ENCODE assay signal across 8 cellular contexts in genomic region chr12:51819851-51820720, GRCh38. TPM values are rescaled to one million over a fixed set of nuclear protein-coding genes. Genes with fewer than 3 reads are reported as not detected.
A peak's percentile ranks its signal among the peaks of the same experiment; 100 is the strongest.
DNase-seq lines count a peak whose midpoint lies in the region; ATAC-seq lines count a peak whose summit lies in the region.

No MANE protein-coding gene starts in this region.

- H3K27me3 Mint-ChIP-seq in central memory CD8-positive, alpha-beta T cell, result no peaks in the 10 kb centered on the region

- peak overlapping the region; percentile 76 for H3K4me3 Mint-ChIP-seq in central memory CD8-positive, alpha-beta T cell

- H3K4me1 Mint-ChIP-seq in central memory CD8-positive, alpha-beta T cell, result peaks cover 19% of the 10 kb centered on the region

- H3K9me3 Mint-ChIP-seq in central memory CD8-positive, alpha-beta T cell, result no peaks in the 10 kb centered on the region

- peak overlapping the region; percentile 58 for H3K27ac Mint-ChIP-seq in central memory CD8-positive, alpha-beta T cell (ENCODE audit: low read depth)

- ATAC-seq in central memory CD8-positive, alpha-beta T cell (replicated peaks; ENCODE audit: extremely low read depth, poor library complexity, severe bottlenecking), result peak; percentile 55
- ATAC-seq in HG03175 (IDR thresholded peaks at IDR 0.05; ENCODE audit: unreplicated experiment), result no peak

- DNase-seq in NCI-H1436 (lab: John Stamatoyannopoulos, UW) (peak; percentile 67), NCI-H1436 treated with DMSO at 0.1 percent for 48 hours (lab: John Stamatoyannopoulos, UW) (no peak), NCI-H345 (lab: John Stamatoyannopoulos, UW) (peak; percentile 75), midbrain (lab: John Stamatoyannopoulos, UW) (peak; percentile 15), NCI-H187 treated with DMSO at 0.1 percent for 48 hours (lab: John Stamatoyannopoulos, UW) (no peak), ureter (ENCODE audit: low spot score) (no peak)
- no peak for DNase-seq in central memory CD8-positive, alpha-beta T cell (ENCODE audit: low spot score in 2 of 2)

- H3K36me3 Mint-ChIP-seq in central memory CD8-positive, alpha-beta T cell (ENCODE audit: insufficient read depth), result peaks cover 1% of the 10 kb centered on the region

RNA-seq across cellular contexts. Expression of gene FIGNL2, which starts 28.4 kb away (rescaled TPM):
- 0.91 TPM for total RNA-seq in ureter

Comparison
In these comparisons a context has a peak if more than half of its experiments do, and no peak if none do; other contexts are left out.
1. DNase-seq: peak in NCI-H1436 (single experiment), NCI-H345 (single experiment) and midbrain (single experiment); none in NCI-H1436 treated with DMSO at 0.1 percent for 48 hours (single experiment), central memory CD8-positive, alpha-beta T cell (0 of 2), NCI-H187 treated with DMSO at 0.1 percent for 48 hours (single experiment) and ureter (single experiment).